In genomic region chr3:39327053-39327745, GRCh38 we compare ENCODE assay signal across 17 cellular contexts. TPM values are rescaled to one million over a fixed set of nuclear protein-coding genes. Genes with fewer than 3 reads are reported as not detected.
DNase-seq lines count a peak whose midpoint lies in the region; ATAC-seq lines count a peak whose summit lies in the region.
"Had no signal": no experiment of that assay in that cellular context is flagged by ENCODE, and none has a peak within 500 bp of the region (broad histone marks: within the 10 kb centered on the region; RNA-seq: fewer than 3 reads in every experiment).

No MANE protein-coding gene starts in this region.

- ATAC-seq in GM19023 (IDR thresholded peaks at IDR 0.05; ENCODE audit: unreplicated experiment) (peak; percentile 36), HG02610 (IDR thresholded peaks at IDR 0.05; ENCODE audit: unreplicated experiment) (peak; percentile 3)
- ATAC-seq in activated naive CD4-positive, alpha-beta T cell treated with anti-CD3 and anti-CD28 coated beads, Interleukin-2, amount 50 U/mL, for 72 hours: no peak

- peak overlapping the region; percentile 69 for H3K27ac Mint-ChIP-seq in T-helper 1 cell treated with Interleukin-12 subunit alpha and Interleukin-12 subunit beta and Interleukin-4 antibody, amounts not matched to agents 30 μg/mL and 1 μg/mL, for 36 hours
- H3K27ac Mint-ChIP-seq in activated naive CD4-positive, alpha-beta T cell treated with anti-CD3 and anti-CD28 coated beads, Interleukin-2, amount 50 U/mL, for 72 hours: peak overlapping the region in 1 of 2 donors; percentile 70
- H3K27ac Mint-ChIP-seq: B cell had no signal

- no peaks in the 10 kb centered on the region for H3K27me3 Mint-ChIP-seq in T-helper 1 cell treated with Interleukin-12 subunit alpha and Interleukin-12 subunit beta and Interleukin-4 antibody, amounts not matched to agents 30 μg/mL and 1 μg/mL, for 36 hours (ENCODE audit: low read depth)
- H3K27me3 Mint-ChIP-seq: B cell, IgD-negative memory B cell had no signal

- H3K9me3 Mint-ChIP-seq in T-helper 1 cell treated with Interleukin-12 subunit alpha and Interleukin-12 subunit beta and Interleukin-4 antibody, amounts not matched to agents 30 μg/mL and 1 μg/mL, for 36 hours: no peaks in the 10 kb centered on the region
- H3K9me3 Mint-ChIP-seq in activated naive CD4-positive, alpha-beta T cell treated with anti-CD3 and anti-CD28 coated beads, Interleukin-2, amount 50 U/mL, for 72 hours: no peaks in the 10 kb centered on the region
- H3K9me3 Mint-ChIP-seq: IgD-negative memory B cell, memory B cell, neural crest cell had no signal

- H3K4me1 Mint-ChIP-seq in T-helper 1 cell treated with Interleukin-12 subunit alpha and Interleukin-12 subunit beta and Interleukin-4 antibody, amounts not matched to agents 30 μg/mL and 1 μg/mL, for 36 hours (ENCODE audit: low read depth): peaks cover 57% of the 10 kb centered on the region
- H3K4me1 Mint-ChIP-seq: memory B cell, neural crest cell had no signal

- H3K4me3 Mint-ChIP-seq in T-helper 1 cell treated with Interleukin-12 subunit alpha and Interleukin-12 subunit beta and Interleukin-4 antibody, amounts not matched to agents 30 μg/mL and 1 μg/mL, for 36 hours: peak overlapping the region; percentile 39
- H3K4me3 Mint-ChIP-seq: B cell, memory B cell, neural crest cell had no signal

- peaks cover 6% of the 10 kb centered on the region for H3K36me3 Mint-ChIP-seq in T-helper 1 cell treated with Interleukin-12 subunit alpha and Interleukin-12 subunit beta and Interleukin-4 antibody, amounts not matched to agents 30 μg/mL and 1 μg/mL, for 36 hours (ENCODE audit: low read depth)
- H3K36me3 Mint-ChIP-seq in activated naive CD4-positive, alpha-beta T cell treated with anti-CD3 and anti-CD28 coated beads, Interleukin-2, amount 50 U/mL, for 72 hours: no peaks in the 10 kb centered on the region
- H3K36me3 Mint-ChIP-seq: memory B cell had no signal

- DNase-seq in GF-D8 (lab: John Stamatoyannopoulos, UW) (peak; percentile 45), 8988T (no peak), NCI-H526 treated with DMSO at 0.1 percent for 48 hours (lab: John Stamatoyannopoulos, UW) (no peak)
- no peak for DNase-seq in activated naive CD4-positive, alpha-beta T cell treated with anti-CD3 and anti-CD28 coated beads, Interleukin-2, amount 50 U/mL, for 72 hours (ENCODE audit: low spot score in 2 of 2)
- no peak for DNase-seq in activated T-cell treated with anti-CD3 and anti-CD28 coated beads, Interleukin-2, amount 50 U/mL, for 48 hours
- DNase-seq: foreskin melanocyte, NCI-H1092 treated with DMSO at 0.1 percent for 48 hours, tibial artery had no signal

RNA-seq across cellular contexts. Expression of gene CCR8, which starts 2.3 kb away (rescaled TPM):
- total RNA-seq in activated naive CD4-positive, alpha-beta T cell treated with anti-CD3 and anti-CD28 coated beads, Interleukin-2, amount 50 U/mL, for 72 hours: under 1 TPM; 0.36 to 0.53 TPM
- total RNA-seq: B cell, cardiac septum, neural crest cell, renal cortical epithelial cell had no signal

RNA-seq across cellular contexts. Expression of gene CX3CR1, which starts 47.4 kb away (rescaled TPM):
- total RNA-seq in activated naive CD4-positive, alpha-beta T cell treated with anti-CD3 and anti-CD28 coated beads, Interleukin-2, amount 50 U/mL, for 72 hours: under 1 TPM; 0.23 to 0.25 TPM
- total RNA-seq: renal cortical epithelial cell had no signal

RNA-seq across cellular contexts. Expression of gene SLC25A38, which starts 56.0 kb away (rescaled TPM):
- total RNA-seq in activated naive CD4-positive, alpha-beta T cell treated with anti-CD3 and anti-CD28 coated beads, Interleukin-2, amount 50 U/mL, for 72 hours: 10 to 100 TPM; 21.2 to 25.3 TPM

Comparison
In these comparisons a context has a peak if more than half of its experiments do, and no peak if none do; other contexts are left out.
1. ATAC-seq: peak in GM19023 (single experiment) and HG02610 (single experiment); none in activated naive CD4-positive, alpha-beta T cell treated with anti-CD3 and anti-CD28 coated beads, Interleukin-2, amount 50 U/mL, for 72 hours (0 of 2).